Comparison of ENCODE assay signal across 9 cellular contexts in genomic region chr19:45900661-45901431, GRCh38. TPM values are rescaled to one million over a fixed set of nuclear protein-coding genes. Genes with fewer than 3 reads are reported as not detected.
DNase-seq lines count a peak whose midpoint lies in the region; ATAC-seq, FAIRE-seq and TF ChIP-seq lines count a peak whose summit lies in the region.
"Had no signal": no experiment of that assay in that cellular context is flagged by ENCODE, and none has a peak within 500 bp of the region (broad histone marks: within the 10 kb centered on the region; RNA-seq: fewer than 3 reads in every experiment).

No MANE protein-coding gene starts in this region.

- H3K9me1 ChIP-seq in endothelial cell of umbilical vein (replicated peaks; ENCODE audit: control insufficient read depth, extremely low read depth, insufficient read depth, low read length): no peaks in the 10 kb centered on the region

- H3K9me3 ChIP-seq in DOHH2 (ENCODE audit: control insufficient read depth, insufficient read depth, low read length): no peaks in the 10 kb centered on the region
- H3K9me3 ChIP-seq in Peyer's patch: no peaks in the 10 kb centered on the region
- no peaks in the 10 kb centered on the region for H3K9me3 ChIP-seq in endothelial cell of umbilical vein (replicated peaks; ENCODE audit: control insufficient read depth, insufficient read depth, low read length)
- no peaks in the 10 kb centered on the region for H3K9me3 ChIP-seq in pancreas
- H3K9me3 ChIP-seq: SJSA1 had no signal

- TF ChIP-seq CTCF in DOHH2 (IDR thresholded peaks at IDR 0.05; ENCODE audit: low read depth, low read length, poor library complexity, severe bottlenecking) (no peak), Peyer's patch (IDR thresholded peaks at IDR 0.05) (no peak), endothelial cell of umbilical vein (IDR thresholded peaks at IDR 0.05; ENCODE audit: extremely low read depth in 1 of 2, insufficient read depth in 1 of 2, low read depth in 1 of 2, low read length in 2 of 2) (no peak), pancreas (IDR thresholded peaks at IDR 0.05) (no peak)

- POLR2A ChIA-PET in endothelial cell of umbilical vein (lab: Charles Lee): interaction anchor here (1.0 kb wide), 1 partner anchor 15 kb away, joined by 3 read pairs; the partner anchor contains the start of gene IRF2BP1

- CTCF ChIA-PET in endothelial cell of umbilical vein (lab: Charles Lee): interaction anchor here (1.0 to 1.8 kb wide), 6 partner anchors 8 to 116 kb away, joined by 3 to 4 read pairs (median 4); partner anchors contain the start of gene CCDC61

- H3K36me3 ChIP-seq in DOHH2 (ENCODE audit: control insufficient read depth, low read length): peaks cover 30% of the 10 kb centered on the region
- H3K36me3 ChIP-seq in Peyer's patch: peaks cover 0 to 19% (median 0%) of the 10 kb centered on the region in 3 donors
- peaks cover 0 to 4% of the 10 kb centered on the region in 2 experiments for H3K36me3 ChIP-seq in endothelial cell of umbilical vein (ENCODE audit: control insufficient read depth in 2 of 2, extremely low read depth in 1 of 2, insufficient read depth in 2 of 2, low read length in 2 of 2)
- H3K36me3 ChIP-seq in pancreas: peaks cover 0 to 10% (median 0%) of the 10 kb centered on the region in 3 donors

- no TSS peak for BruUV-seq in endothelial cell of umbilical vein (replicated peaks; lab: Mats Ljungman, UMichigan)

- intact Hi-C loops in endothelial cell of umbilical vein (cut with micrococcal nuclease): no loop called here
- intact Hi-C loops in pancreas (cut with DNase I): no loop called here

- H2AFZ ChIP-seq in endothelial cell of umbilical vein (ENCODE audit: low read depth, low read length): no peak overlapping the region

- H3K27ac ChIP-seq in DOHH2 (ENCODE audit: low read depth, low read length) (no peak overlapping the region), Peyer's patch (peak overlapping the region in 2 of 4 donors; percentile 82 to 84), endothelial cell of umbilical vein (ENCODE audit: insufficient read depth, low read depth, low read length) (no peak overlapping the region), pancreas (peak overlapping the region in 2 of 4 donors; percentile 22 to 38)
- H3K27ac ChIP-seq: SJSA1 had no signal

- H3F3A ChIP-seq in DOHH2 (ENCODE audit: control insufficient read depth, insufficient read depth): no peaks in the 10 kb centered on the region

- FAIRE-seq in endothelial cell of umbilical vein (lab: Jason Lieb, UNC) (peak; percentile 57), pancreas (lab: Jason Lieb, UNC) (no peak)

- H3K4me2 ChIP-seq in DOHH2 (ENCODE audit: low read length): peak overlapping the region; percentile 85
- H3K4me2 ChIP-seq in endothelial cell of umbilical vein (ENCODE audit: insufficient read depth, low read length): peak overlapping the region; percentile 20

- DNase-seq in Peyer's patch (no peak), endothelial cell of umbilical vein (ENCODE audit: low read depth, low spot score) (no peak), pancreas (peak in 1 of 6 donors; percentile 48), T1000 (lab: John Stamatoyannopoulos, UW) (no peak), NCI-H1436 (lab: John Stamatoyannopoulos, UW) (no peak)
- no peak for DNase-seq in stimulated activated naive CD4-positive, alpha-beta T cell treated with Interleukin-2 at 50 U/mL for 16 hours (lab: John Stamatoyannopoulos, UW)

- dilution Hi-C loops in endothelial cell of umbilical vein (cut with MboI; ENCODE audit: extremely low pct_ligation_motif_present, low sequenced_read_pairs): no loop called here

- no peaks in the 10 kb centered on the region for H3K27me3 ChIP-seq in DOHH2 (ENCODE audit: control insufficient read depth, low read length)
- no peaks in the 10 kb centered on the region for H3K27me3 ChIP-seq in Peyer's patch
- no peaks in the 10 kb centered on the region for H3K27me3 ChIP-seq in endothelial cell of umbilical vein (ENCODE audit: control insufficient read depth in 2 of 2, insufficient read depth in 2 of 2, low read length in 2 of 2)
- H3K27me3 ChIP-seq in pancreas: no peaks in the 10 kb centered on the region
- H3K27me3 ChIP-seq: SJSA1 had no signal

- peak overlapping the region; percentile 88 for H3K4me3 ChIP-seq in DOHH2 (ENCODE audit: low read length)
- peak overlapping the region; percentile 51 to 79 (median 66) for H3K4me3 ChIP-seq in Peyer's patch
- peak overlapping the region in 2 of 3 experiments; percentile 38 to 55 for H3K4me3 ChIP-seq in endothelial cell of umbilical vein (replicated peaks in 1 of 3; ENCODE audit: insufficient read depth in 1 of 3, low read depth in 1 of 3, low read length in 3 of 3)
- peak overlapping the region; percentile 38 to 74 (median 56) for H3K4me3 ChIP-seq in pancreas

- H3K4me1 ChIP-seq in DOHH2 (ENCODE audit: control insufficient read depth, low read length) (peaks cover 24% of the 10 kb centered on the region), Peyer's patch (peaks cover 0 to 17% (median 8%) of the 10 kb centered on the region in 4 donors), endothelial cell of umbilical vein (ENCODE audit: control insufficient read depth, extremely low read depth, insufficient read depth, low read length) (peaks cover 7% of the 10 kb centered on the region), pancreas (peaks cover 8 to 21% (median 17%) of the 10 kb centered on the region in 3 donors)

- ATAC-seq in pancreas (no peak), HG03521 (IDR thresholded peaks at IDR 0.05; ENCODE audit: unreplicated experiment) (no peak)

- H4K20me1 ChIP-seq in DOHH2 (ENCODE audit: control insufficient read depth, insufficient read depth, low read depth, low read length): no peaks in the 10 kb centered on the region
- H4K20me1 ChIP-seq in endothelial cell of umbilical vein (replicated peaks; ENCODE audit: control insufficient read depth, extremely low read depth, insufficient read depth, low read length): no peaks in the 10 kb centered on the region

- H3K9me2 ChIP-seq in DOHH2 (replicated peaks; ENCODE audit: control insufficient read depth, low read length): no peaks in the 10 kb centered on the region

- TF ChIP-seq POLR2A in Peyer's patch (IDR thresholded peaks at IDR 0.05): no peak
- TF ChIP-seq POLR2A in endothelial cell of umbilical vein (IDR thresholded peaks at IDR 0.05; ENCODE audit: low read depth, low read length): no peak

- H3K79me2 ChIP-seq in DOHH2 (ENCODE audit: control insufficient read depth, low read length) (peaks cover 27% of the 10 kb centered on the region), endothelial cell of umbilical vein (ENCODE audit: control insufficient read depth, insufficient read depth, low read length) (no peaks in the 10 kb centered on the region)

- 53% methylated on average over 22 of the region's 22 CpGs for WGBS in pancreas, 2 donors

- no peak overlapping the region for H3K9ac ChIP-seq in endothelial cell of umbilical vein (replicated peaks; ENCODE audit: extremely low read depth, insufficient read depth, low read length)

RNA-seq across cellular contexts. Expression of gene MYPOP, which starts 1.6 kb away (rescaled TPM):
- 10 to 100 TPM in 3 of 4 donors, 1 to 10 TPM in 1; 4.1 to 17.7 (median 14.2) TPM for total RNA-seq in Peyer's patch
- total RNA-seq in endothelial cell of umbilical vein: 9.0 and 9.6 TPM in 2 replicates
- polyA plus RNA-seq in endothelial cell of umbilical vein: 3.9 TPM in 2 replicates
- 2.0 and 2.8 TPM in 2 replicates for polyA plus RNA-seq in endothelial cell of umbilical vein (2011; cell fraction: cytosol; rRNA removed)
- polyA plus RNA-seq in endothelial cell of umbilical vein (2011; cell fraction: nucleus; rRNA removed): 2.8 and 3.5 TPM in 2 replicates
- 6.0 and 7.5 TPM in 2 replicates for polyA plus RNA-seq in endothelial cell of umbilical vein (2012)
- polyA minus RNA-seq in endothelial cell of umbilical vein: 1.1 and 1.2 TPM in 2 replicates
- 2.0 TPM for polyA minus RNA-seq in endothelial cell of umbilical vein (2011; cell fraction: cytosol; rRNA and poly(A)+ RNA removed)
- 0.72 and 1.3 TPM in 2 replicates for polyA minus RNA-seq in endothelial cell of umbilical vein (2011; cell fraction: nucleus; rRNA and poly(A)+ RNA removed)
- total RNA-seq in pancreas: 1 to 10 TPM; 3.6 to 5.6 (median 4.4) TPM
- polyA plus RNA-seq in pancreas: 1 to 10 TPM; 5.2 to 6.9 TPM

RNA-seq across cellular contexts. Expression of gene NANOS2, which starts 13.7 kb away (rescaled TPM):
- not detected for total RNA-seq in Peyer's patch
- not detected in 2 replicates for total RNA-seq in endothelial cell of umbilical vein
- not detected in 2 replicates for polyA plus RNA-seq in endothelial cell of umbilical vein
- polyA plus RNA-seq in endothelial cell of umbilical vein (2011; cell fraction: cytosol; rRNA removed): not detected in 2 replicates
- not detected in 2 replicates for polyA plus RNA-seq in endothelial cell of umbilical vein (2011; cell fraction: nucleus; rRNA removed)
- not detected in 2 replicates for polyA plus RNA-seq in endothelial cell of umbilical vein (2012)
- not detected in 2 replicates for polyA minus RNA-seq in endothelial cell of umbilical vein
- polyA minus RNA-seq in endothelial cell of umbilical vein (2011; cell fraction: cytosol; rRNA and poly(A)+ RNA removed): not detected
- not detected in 2 replicates for polyA minus RNA-seq in endothelial cell of umbilical vein (2011; cell fraction: nucleus; rRNA and poly(A)+ RNA removed)
- not detected for total RNA-seq in pancreas
- polyA plus RNA-seq in pancreas: not detected
- total RNA-seq: SJSA1 had no signal

RNA-seq across cellular contexts. Expression of gene IRF2BP1, which starts 14.9 kb away (rescaled TPM):
- total RNA-seq in Peyer's patch: 10 to 100 TPM; 18.2 to 26.4 (median 23.1) TPM
- total RNA-seq in endothelial cell of umbilical vein: 17.1 and 17.5 TPM in 2 replicates
- 12.3 and 16.6 TPM in 2 replicates for polyA plus RNA-seq in endothelial cell of umbilical vein
- polyA plus RNA-seq in endothelial cell of umbilical vein (2011; cell fraction: cytosol; rRNA removed): 7.2 and 10.9 TPM in 2 replicates
- polyA plus RNA-seq in endothelial cell of umbilical vein (2011; cell fraction: nucleus; rRNA removed): 4.3 and 4.4 TPM in 2 replicates
- polyA plus RNA-seq in endothelial cell of umbilical vein (2012): 6.3 and 11.4 TPM in 2 replicates
- polyA minus RNA-seq in endothelial cell of umbilical vein: 6.5 and 8.5 TPM in 2 replicates
- 18.9 TPM for polyA minus RNA-seq in endothelial cell of umbilical vein (2011; cell fraction: cytosol; rRNA and poly(A)+ RNA removed)
- 3.5 and 6.5 TPM in 2 replicates for polyA minus RNA-seq in endothelial cell of umbilical vein (2011; cell fraction: nucleus; rRNA and poly(A)+ RNA removed)
- total RNA-seq in pancreas: 10 to 100 TPM; 10.0 to 19.4 (median 14.7) TPM
- polyA plus RNA-seq in pancreas: 10 to 100 TPM; 13.3 to 21.5 TPM

RNA-seq across cellular contexts. Expression of gene FOXA3, which starts 36.7 kb away (rescaled TPM):
- total RNA-seq in Peyer's patch (10 to 100 TPM in 3 of 4 donors, 1 to 10 TPM in 1; 9.1 to 17.0 (median 10.6) TPM), endothelial cell of umbilical vein (not detected in 2 replicates), pancreas (10 to 100 TPM; 20.6 to 45.0 (median 28.3) TPM)
- polyA plus RNA-seq in endothelial cell of umbilical vein (0.06 TPM in 2 replicates), pancreas (10 to 100 TPM; 19.8 to 24.1 TPM)
- 0.04 and 0.06 TPM in 2 replicates for polyA plus RNA-seq in endothelial cell of umbilical vein (2011; cell fraction: cytosol; rRNA removed)
- 0.12 TPM in 1 of 2 replicates, not detected in the other for polyA plus RNA-seq in endothelial cell of umbilical vein (2011; cell fraction: nucleus; rRNA removed)
- not detected in 2 replicates for polyA plus RNA-seq in endothelial cell of umbilical vein (2012)
- polyA minus RNA-seq in endothelial cell of umbilical vein: 0.25 TPM in 1 of 2 replicates, not detected in the other
- not detected for polyA minus RNA-seq in endothelial cell of umbilical vein (2011; cell fraction: cytosol; rRNA and poly(A)+ RNA removed)
- polyA minus RNA-seq in endothelial cell of umbilical vein (2011; cell fraction: nucleus; rRNA and poly(A)+ RNA removed): not detected in 2 replicates
- total RNA-seq: SJSA1 had no signal

RNA-seq across cellular contexts. Expression of gene SYMPK, which starts 37.9 kb away (rescaled TPM):
- total RNA-seq in Peyer's patch (100 to 1,000 TPM in 1 of 4 donors, 10 to 100 TPM in 3; 44.0 to 158 (median 90.3) TPM), endothelial cell of umbilical vein (94.5 and 95.7 TPM in 2 replicates), pancreas (10 to 100 TPM; 25.7 to 44.7 (median 28.5) TPM)
- polyA plus RNA-seq in endothelial cell of umbilical vein (89.8 and 104 TPM in 2 replicates), pancreas (100 to 1,000 TPM; 133 to 142 TPM)
- polyA plus RNA-seq in endothelial cell of umbilical vein (2011; cell fraction: cytosol; rRNA removed): 72.6 and 78.3 TPM in 2 replicates
- 199 and 231 TPM in 2 replicates for polyA plus RNA-seq in endothelial cell of umbilical vein (2011; cell fraction: nucleus; rRNA removed)
- polyA plus RNA-seq in endothelial cell of umbilical vein (2012): 56.8 and 66.9 TPM in 2 replicates
- polyA minus RNA-seq in endothelial cell of umbilical vein: 110 and 130 TPM in 2 replicates
- 47.6 TPM for polyA minus RNA-seq in endothelial cell of umbilical vein (2011; cell fraction: cytosol; rRNA and poly(A)+ RNA removed)
- 58.9 and 68.7 TPM in 2 replicates for polyA minus RNA-seq in endothelial cell of umbilical vein (2011; cell fraction: nucleus; rRNA and poly(A)+ RNA removed)
